In genomic region chr4:88283661-88284377, GRCh38 we compare ENCODE assay signal across 8 cellular contexts. TPM values are rescaled to one million over a fixed set of nuclear protein-coding genes. Genes with fewer than 3 reads are reported as not detected.
DNase-seq lines count a peak whose midpoint lies in the region; ATAC-seq and TF ChIP-seq lines count a peak whose summit lies in the region.

No MANE protein-coding gene starts in this region.

- no peak for TF ChIP-seq CTCF in fibroblast of villous mesenchyme (IDR thresholded peaks at IDR 0.05; ENCODE audit: insufficient read depth, low read depth, low read length)
- TF ChIP-seq CTCF in nephron progenitor cell (IDR thresholded peaks at IDR 0.05): no peak

- H3K4me3 ChIP-seq in fibroblast of villous mesenchyme (ENCODE audit: low read depth, low read length): peak overlapping the region; percentile 86

- H3K4me3 Mint-ChIP-seq in nephron progenitor cell: peak overlapping the region; percentile 94
- peak overlapping the region; percentile 94 for H3K4me3 Mint-ChIP-seq in stimulated activated naive CD8-positive, alpha-beta T cell treated with anti-CD3 and anti-CD28 coated beads, Interleukin-15, amount 100 ng/mL, for 72 hours

- peak; percentile 40 for DNase-seq in AG08395 (ENCODE audit: low spot score)
- DNase-seq in SHP77 (lab: John Stamatoyannopoulos, UW): peak; percentile 36 to 43
- DNase-seq in activated effector memory CD4-positive, alpha-beta T cell treated with anti-CD3 and anti-CD28 coated beads, Interleukin-2, amount 50 U/mL, for 16 hours: peak; percentile 89
- peak; percentile 77 for DNase-seq in fibroblast of villous mesenchyme (ENCODE audit: low read depth)
- peak; percentile 79 for DNase-seq in nephron progenitor cell
- peak; percentile 72 to 76 for DNase-seq in stimulated activated naive CD8-positive, alpha-beta T cell treated with anti-CD3 and anti-CD28 coated beads, Interleukin-15, amount 100 ng/mL, for 72 hours

- peaks cover 5% of the 10 kb centered on the region for H3K36me3 Mint-ChIP-seq in nephron progenitor cell (ENCODE audit: low read depth)

- H3K9me3 Mint-ChIP-seq in nephron progenitor cell: no peaks in the 10 kb centered on the region
- H3K9me3 Mint-ChIP-seq in stimulated activated naive CD8-positive, alpha-beta T cell treated with anti-CD3 and anti-CD28 coated beads, Interleukin-15, amount 100 ng/mL, for 72 hours: no peaks in the 10 kb centered on the region

- peaks cover 10% of the 10 kb centered on the region for H3K27me3 Mint-ChIP-seq in nephron progenitor cell (ENCODE audit: low read depth, poor library complexity)
- no peaks in the 10 kb centered on the region for H3K27me3 Mint-ChIP-seq in stimulated activated naive CD8-positive, alpha-beta T cell treated with anti-CD3 and anti-CD28 coated beads, Interleukin-15, amount 100 ng/mL, for 72 hours

- ATAC-seq in GM19025 (IDR thresholded peaks at IDR 0.05; ENCODE audit: low read depth, unreplicated experiment): peak; percentile 6
- peak; percentile 36 for ATAC-seq in HG03354 (IDR thresholded peaks at IDR 0.05; ENCODE audit: poor library complexity, severe bottlenecking, unreplicated experiment)
- ATAC-seq in stimulated activated naive CD8-positive, alpha-beta T cell treated with anti-CD3 and anti-CD28 coated beads, Interleukin-15, amount 100 ng/mL, for 72 hours: peak; percentile 60

- peaks cover 48% of the 10 kb centered on the region for H3K4me1 Mint-ChIP-seq in nephron progenitor cell
- H3K4me1 Mint-ChIP-seq in stimulated activated naive CD8-positive, alpha-beta T cell treated with anti-CD3 and anti-CD28 coated beads, Interleukin-15, amount 100 ng/mL, for 72 hours: peaks cover 45% of the 10 kb centered on the region

- H3K27ac Mint-ChIP-seq in nephron progenitor cell: peak overlapping the region; percentile 100
- H3K27ac Mint-ChIP-seq in stimulated activated naive CD8-positive, alpha-beta T cell treated with anti-CD3 and anti-CD28 coated beads, Interleukin-15, amount 100 ng/mL, for 72 hours: peak overlapping the region; percentile 99 to 100

RNA-seq across cellular contexts. Expression of gene PPM1K, which starts 0.5 kb away (rescaled TPM):
- 30.3 and 38.4 TPM in 2 replicates for total RNA-seq in fibroblast of villous mesenchyme

Comparison
In these comparisons a context has a peak if more than half of its experiments do, and no peak if none do; other contexts are left out.
1. Peak in every context shown above with its lines: DNase-seq, ATAC-seq and H3K4me3 ChIP-seq.
2. ATAC-seq: peak in every context shown above with its lines; median percentile 60 in stimulated activated naive CD8-positive, alpha-beta T cell treated with anti-CD3 and anti-CD28 coated beads, Interleukin-15, amount 100 ng/mL, for 72 hours; 36 in HG03354; 6 in GM19025.